Comparison of ENCODE assay signal across 1 cellular context in the genomic region with DNA sequence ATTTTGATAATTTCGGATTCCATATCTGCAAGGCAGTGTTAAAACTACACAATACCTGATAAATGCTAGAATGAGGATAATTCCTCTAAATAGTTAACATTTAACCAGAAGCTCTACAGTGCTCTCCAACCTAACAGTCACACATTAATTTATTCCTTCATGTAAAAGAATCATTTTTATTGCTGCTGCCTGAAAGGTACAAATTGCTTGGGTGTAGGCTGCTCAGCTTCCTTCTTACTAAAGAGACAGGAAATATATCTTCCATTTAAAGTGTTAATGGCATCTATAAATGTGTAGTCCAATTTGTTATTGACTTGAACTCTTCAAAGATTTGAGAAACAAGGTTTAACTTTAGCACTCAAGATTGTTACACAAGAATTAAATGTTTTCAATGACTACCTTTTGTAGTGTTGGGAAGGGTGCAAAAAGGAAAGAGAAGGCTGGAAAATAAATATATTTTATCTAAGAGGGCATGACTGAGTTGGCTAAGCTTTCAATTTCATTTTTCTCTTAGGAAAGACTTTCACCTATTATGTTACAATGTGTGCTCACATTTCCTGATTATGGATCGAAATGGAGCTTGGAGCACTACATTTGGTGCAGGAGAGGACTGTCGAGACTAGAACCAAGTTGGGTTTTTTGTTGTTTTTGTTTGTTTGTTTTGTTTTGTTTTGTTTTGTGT.
TF ChIP-seq lines count a peak whose summit lies in the region.

No MANE protein-coding gene starts in this region.

TF ChIP-seq in GM23338, 12 proteins besides CTCF, POLR2A, EP300 and RAD21 (continued from another document):
- TF ChIP-seq, protein P1, sequence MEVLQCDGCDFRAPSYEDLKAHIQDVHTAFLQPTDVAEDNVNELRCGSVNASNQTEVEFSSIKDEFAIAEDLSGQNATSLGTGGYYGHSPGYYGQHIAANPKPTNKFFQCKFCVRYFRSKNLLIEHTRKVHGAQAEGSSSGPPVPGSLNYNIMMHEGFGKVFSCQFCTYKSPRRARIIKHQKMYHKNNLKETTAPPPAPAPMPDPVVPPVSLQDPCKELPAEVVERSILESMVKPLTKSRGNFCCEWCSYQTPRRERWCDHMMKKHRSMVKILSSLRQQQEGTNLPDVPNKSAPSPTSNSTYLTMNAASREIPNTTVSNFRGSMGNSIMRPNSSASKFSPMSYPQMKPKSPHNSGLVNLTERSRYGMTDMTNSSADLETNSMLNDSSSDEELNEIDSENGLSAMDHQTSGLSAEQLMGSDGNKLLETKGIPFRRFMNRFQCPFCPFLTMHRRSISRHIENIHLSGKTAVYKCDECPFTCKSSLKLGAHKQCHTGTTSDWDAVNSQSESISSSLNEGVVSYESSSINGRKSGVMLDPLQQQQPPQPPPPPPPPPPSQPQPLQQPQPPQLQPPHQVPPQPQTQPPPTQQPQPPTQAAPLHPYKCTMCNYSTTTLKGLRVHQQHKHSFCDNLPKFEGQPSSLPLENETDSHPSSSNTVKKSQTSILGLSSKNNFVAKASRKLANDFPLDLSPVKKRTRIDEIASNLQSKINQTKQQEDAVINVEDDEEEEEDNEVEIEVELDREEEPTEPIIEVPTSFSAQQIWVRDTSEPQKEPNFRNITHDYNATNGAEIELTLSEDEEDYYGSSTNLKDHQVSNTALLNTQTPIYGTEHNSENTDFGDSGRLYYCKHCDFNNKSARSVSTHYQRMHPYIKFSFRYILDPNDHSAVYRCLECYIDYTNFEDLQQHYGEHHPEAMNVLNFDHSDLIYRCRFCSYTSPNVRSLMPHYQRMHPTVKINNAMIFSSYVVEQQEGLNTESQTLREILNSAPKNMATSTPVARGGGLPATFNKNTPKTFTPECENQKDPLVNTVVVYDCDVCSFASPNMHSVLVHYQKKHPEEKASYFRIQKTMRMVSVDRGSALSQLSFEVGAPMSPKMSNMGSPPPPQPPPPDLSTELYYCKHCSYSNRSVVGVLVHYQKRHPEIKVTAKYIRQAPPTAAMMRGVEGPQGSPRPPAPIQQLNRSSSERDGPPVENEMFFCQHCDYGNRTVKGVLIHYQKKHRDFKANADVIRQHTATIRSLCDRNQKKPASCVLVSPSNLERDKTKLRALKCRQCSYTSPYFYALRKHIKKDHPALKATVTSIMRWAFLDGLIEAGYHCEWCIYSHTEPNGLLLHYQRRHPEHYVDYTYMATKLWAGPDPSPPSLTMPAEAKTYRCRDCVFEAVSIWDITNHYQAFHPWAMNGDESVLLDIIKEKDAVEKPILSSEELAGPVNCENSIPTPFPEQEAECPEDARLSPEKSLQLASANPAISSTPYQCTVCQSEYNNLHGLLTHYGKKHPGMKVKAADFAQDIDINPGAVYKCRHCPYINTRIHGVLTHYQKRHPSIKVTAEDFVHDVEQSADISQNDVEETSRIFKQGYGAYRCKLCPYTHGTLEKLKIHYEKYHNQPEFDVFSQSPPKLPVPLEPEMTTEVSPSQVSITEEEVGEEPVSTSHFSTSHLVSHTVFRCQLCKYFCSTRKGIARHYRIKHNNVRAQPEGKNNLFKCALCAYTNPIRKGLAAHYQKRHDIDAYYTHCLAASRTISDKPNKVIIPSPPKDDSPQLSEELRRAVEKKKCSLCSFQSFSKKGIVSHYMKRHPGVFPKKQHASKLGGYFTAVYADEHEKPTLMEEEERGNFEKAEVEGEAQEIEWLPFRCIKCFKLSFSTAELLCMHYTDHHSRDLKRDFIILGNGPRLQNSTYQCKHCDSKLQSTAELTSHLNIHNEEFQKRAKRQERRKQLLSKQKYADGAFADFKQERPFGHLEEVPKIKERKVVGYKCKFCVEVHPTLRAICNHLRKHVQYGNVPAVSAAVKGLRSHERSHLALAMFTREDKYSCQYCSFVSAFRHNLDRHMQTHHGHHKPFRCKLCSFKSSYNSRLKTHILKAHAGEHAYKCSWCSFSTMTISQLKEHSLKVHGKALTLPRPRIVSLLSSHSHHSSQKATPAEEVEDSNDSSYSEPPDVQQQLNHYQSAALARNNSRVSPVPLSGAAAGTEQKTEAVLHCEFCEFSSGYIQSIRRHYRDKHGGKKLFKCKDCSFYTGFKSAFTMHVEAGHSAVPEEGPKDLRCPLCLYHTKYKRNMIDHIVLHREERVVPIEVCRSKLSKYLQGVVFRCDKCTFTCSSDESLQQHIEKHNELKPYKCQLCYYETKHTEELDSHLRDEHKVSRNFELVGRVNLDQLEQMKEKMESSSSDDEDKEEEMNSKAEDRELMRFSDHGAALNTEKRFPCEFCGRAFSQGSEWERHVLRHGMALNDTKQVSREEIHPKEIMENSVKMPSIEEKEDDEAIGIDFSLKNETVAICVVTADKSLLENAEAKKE (CRISPR knock-in tag; IDR thresholded peaks at IDR 0.05) = no peak
- TF ChIP-seq, protein P2, sequence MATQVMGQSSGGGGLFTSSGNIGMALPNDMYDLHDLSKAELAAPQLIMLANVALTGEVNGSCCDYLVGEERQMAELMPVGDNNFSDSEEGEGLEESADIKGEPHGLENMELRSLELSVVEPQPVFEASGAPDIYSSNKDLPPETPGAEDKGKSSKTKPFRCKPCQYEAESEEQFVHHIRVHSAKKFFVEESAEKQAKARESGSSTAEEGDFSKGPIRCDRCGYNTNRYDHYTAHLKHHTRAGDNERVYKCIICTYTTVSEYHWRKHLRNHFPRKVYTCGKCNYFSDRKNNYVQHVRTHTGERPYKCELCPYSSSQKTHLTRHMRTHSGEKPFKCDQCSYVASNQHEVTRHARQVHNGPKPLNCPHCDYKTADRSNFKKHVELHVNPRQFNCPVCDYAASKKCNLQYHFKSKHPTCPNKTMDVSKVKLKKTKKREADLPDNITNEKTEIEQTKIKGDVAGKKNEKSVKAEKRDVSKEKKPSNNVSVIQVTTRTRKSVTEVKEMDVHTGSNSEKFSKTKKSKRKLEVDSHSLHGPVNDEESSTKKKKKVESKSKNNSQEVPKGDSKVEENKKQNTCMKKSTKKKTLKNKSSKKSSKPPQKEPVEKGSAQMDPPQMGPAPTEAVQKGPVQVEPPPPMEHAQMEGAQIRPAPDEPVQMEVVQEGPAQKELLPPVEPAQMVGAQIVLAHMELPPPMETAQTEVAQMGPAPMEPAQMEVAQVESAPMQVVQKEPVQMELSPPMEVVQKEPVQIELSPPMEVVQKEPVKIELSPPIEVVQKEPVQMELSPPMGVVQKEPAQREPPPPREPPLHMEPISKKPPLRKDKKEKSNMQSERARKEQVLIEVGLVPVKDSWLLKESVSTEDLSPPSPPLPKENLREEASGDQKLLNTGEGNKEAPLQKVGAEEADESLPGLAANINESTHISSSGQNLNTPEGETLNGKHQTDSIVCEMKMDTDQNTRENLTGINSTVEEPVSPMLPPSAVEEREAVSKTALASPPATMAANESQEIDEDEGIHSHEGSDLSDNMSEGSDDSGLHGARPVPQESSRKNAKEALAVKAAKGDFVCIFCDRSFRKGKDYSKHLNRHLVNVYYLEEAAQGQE (IDR thresholded peaks at IDR 0.05; ENCODE audit: unreplicated experiment) = no peak
TF ChIP-seq in GM23338: peak in this region for 0.
